ENCODE assay signal across 16 cellular contexts in genomic region chr12:18461738-18462137, GRCh38.
DNase-seq lines count a peak whose midpoint lies in the region; ATAC-seq, FAIRE-seq and TF ChIP-seq lines count a peak whose summit lies in the region.
"Had no signal": no experiment of that assay in that cellular context is flagged by ENCODE, and none has a peak within 500 bp of the region (broad histone marks: within the 10 kb centered on the region; RNA-seq: fewer than 3 reads in every experiment).

No MANE protein-coding gene starts in this region.

- H3K79me2 ChIP-seq in endothelial cell of umbilical vein (ENCODE audit: control insufficient read depth, insufficient read depth, low read length) (no peaks in the 10 kb centered on the region), OCI-LY7 (ENCODE audit: insufficient read depth, low read depth, low read length) (no peaks in the 10 kb centered on the region)

- H3K4me1 ChIP-seq in endothelial cell of umbilical vein (ENCODE audit: control insufficient read depth, extremely low read depth, insufficient read depth, low read length) (no peaks in the 10 kb centered on the region), OCI-LY7 (ENCODE audit: insufficient read depth, low read length, poor library complexity, severe bottlenecking) (no peaks in the 10 kb centered on the region)
- H3K4me1 ChIP-seq: BE2C had no signal

- TF ChIP-seq CTCF in endothelial cell of umbilical vein (IDR thresholded peaks at IDR 0.05; ENCODE audit: extremely low read depth in 1 of 2, insufficient read depth in 1 of 2, low read depth in 1 of 2, low read length in 2 of 2) (no peak), omental fat pad (IDR thresholded peaks at IDR 0.05) (no peak), OCI-LY7 (conservative IDR thresholded peaks at IDR 0.05; ENCODE audit: low read length) (no peak)

- H3K9me1 ChIP-seq in endothelial cell of umbilical vein (replicated peaks; ENCODE audit: control insufficient read depth, extremely low read depth, insufficient read depth, low read length), result no peaks in the 10 kb centered on the region

- no peak overlapping the region for H2AFZ ChIP-seq in endothelial cell of umbilical vein (ENCODE audit: low read depth, low read length)
- no peak overlapping the region for H2AFZ ChIP-seq in OCI-LY7 (ENCODE audit: low read length)

- CTCF ChIA-PET in endothelial cell of umbilical vein (lab: Charles Lee) (no interaction called here), OCI-LY7 (lab: Charles Lee; ENCODE audit: unreplicated experiment) (no interaction called here)

- H4K20me1 ChIP-seq in endothelial cell of umbilical vein (replicated peaks; ENCODE audit: control insufficient read depth, extremely low read depth, insufficient read depth, low read length), result no peaks in the 10 kb centered on the region
- H4K20me1 ChIP-seq in OCI-LY7 (ENCODE audit: insufficient read depth, low read length), result no peaks in the 10 kb centered on the region

- H3K9me3 ChIP-seq in MG63, result no peaks in the 10 kb centered on the region
- no peaks in the 10 kb centered on the region for H3K9me3 ChIP-seq in endothelial cell of umbilical vein (replicated peaks; ENCODE audit: control insufficient read depth, insufficient read depth, low read length)
- H3K9me3 ChIP-seq in OCI-LY7 (ENCODE audit: low read length), result no peaks in the 10 kb centered on the region
- H3K9me3 ChIP-seq: BE2C had no signal

- no peak overlapping the region for H3K4me3 ChIP-seq in MG63
- H3K4me3 ChIP-seq in endothelial cell of umbilical vein (replicated peaks in 1 of 3; ENCODE audit: insufficient read depth in 1 of 3, low read depth in 1 of 3, low read length in 3 of 3), result no peak overlapping the region
- H3K4me3 ChIP-seq in OCI-LY7 (ENCODE audit: low read depth, low read length, poor library complexity, severe bottlenecking), result no peak overlapping the region

- intact Hi-C loops in endothelial cell of umbilical vein (cut with micrococcal nuclease) (no loop called here), OCI-LY7 (cut with micrococcal nuclease; ENCODE audit: unreplicated experiment) (no loop called here)

- FAIRE-seq in endothelial cell of umbilical vein (lab: Jason Lieb, UNC), result no peak

- H3K36me3 ChIP-seq in MG63 (no peaks in the 10 kb centered on the region), endothelial cell of umbilical vein (ENCODE audit: control insufficient read depth in 2 of 2, extremely low read depth in 1 of 2, insufficient read depth in 2 of 2, low read length in 2 of 2) (no peaks in the 10 kb centered on the region), OCI-LY7 (ENCODE audit: insufficient read depth, low read length) (no peaks in the 10 kb centered on the region)
- H3K36me3 ChIP-seq: BE2C had no signal

- no peak for TF ChIP-seq POLR2A in endothelial cell of umbilical vein (IDR thresholded peaks at IDR 0.05; ENCODE audit: low read depth, low read length)

- no TSS peak for BruUV-seq in endothelial cell of umbilical vein (replicated peaks; lab: Mats Ljungman, UMichigan)
- no TSS peak for BruUV-seq in OCI-LY7 (replicated peaks; lab: Mats Ljungman, UMichigan)

- H3K4me2 ChIP-seq in endothelial cell of umbilical vein (ENCODE audit: insufficient read depth, low read length) (no peak overlapping the region), OCI-LY7 (ENCODE audit: low read length) (no peak overlapping the region)

- dilution Hi-C loops in endothelial cell of umbilical vein (cut with MboI; ENCODE audit: extremely low pct_ligation_motif_present, low sequenced_read_pairs), result no loop called here

- no peak overlapping the region for H3K9ac ChIP-seq in endothelial cell of umbilical vein (replicated peaks; ENCODE audit: extremely low read depth, insufficient read depth, low read length)

- POLR2A ChIA-PET in endothelial cell of umbilical vein (lab: Charles Lee), result no interaction called here
- POLR2A ChIA-PET in OCI-LY7 (lab: Charles Lee), result interaction anchor here (0.5 kb wide), 1 partner anchor 1263 kb away, joined by 3 read pairs; no protein-coding TSS in a partner anchor

- peak; percentile 20 for DNase-seq in AG20443 (ENCODE audit: low spot score)
- DNase-seq in MG63, result peak; percentile 36
- peak; percentile 12 for DNase-seq in endothelial cell of umbilical vein (ENCODE audit: low read depth, low spot score)
- no peak for DNase-seq in omental fat pad (ENCODE audit: low spot score)
- DNase-seq in OCI-M2 (lab: John Stamatoyannopoulos, UW; ENCODE audit: unreplicated experiment), result no peak
- DNase-seq in NCI-H1417 treated with DMSO at 0.1 percent for 48 hours (lab: John Stamatoyannopoulos, UW), result no peak
- DNase-seq in OCI-LY7 (ENCODE audit: low spot score), result no peak
- DNase-seq: BE2C; CD8-positive, alpha-beta T cell; DND-41; H9; MV-4-11; NCI-H1436 treated with DMSO at 0.1 percent for 48 hours; NCI-H2081 treated with DMSO at 0.1 percent for 48 hours; NCI-H526; OCI-M1 had no signal

- H3K27ac ChIP-seq in endothelial cell of umbilical vein (ENCODE audit: insufficient read depth, low read depth, low read length) (no peak overlapping the region), OCI-LY7 (ENCODE audit: low read depth, low read length, poor library complexity, severe bottlenecking) (no peak overlapping the region)

- ATAC-seq in omental fat pad (ENCODE audit: low FRiP score), result peak; percentile 44
- ATAC-seq: CD8-positive, alpha-beta T cell had no signal

- H3K9me2 ChIP-seq in OCI-LY7 (ENCODE audit: insufficient read depth, low read length), result no peaks in the 10 kb centered on the region

- H3K27me3 ChIP-seq in MG63 (no peaks in the 10 kb centered on the region), endothelial cell of umbilical vein (ENCODE audit: control insufficient read depth in 2 of 2, insufficient read depth in 2 of 2, low read length in 2 of 2) (no peaks in the 10 kb centered on the region)

TF ChIP-seq in endothelial cell of umbilical vein, 7 proteins besides CTCF, POLR2A, EP300 and RAD21:
- no peak for TF ChIP-seq MAX (IDR thresholded peaks at IDR 0.05; ENCODE audit: insufficient read depth, insufficient read length)
- no peak for TF ChIP-seq JUN (IDR thresholded peaks at IDR 0.05; ENCODE audit: borderline replicate concordance, insufficient read depth, insufficient read length, low read depth)
- no peak for TF ChIP-seq FOS (IDR thresholded peaks at IDR 0.05; ENCODE audit: borderline replicate concordance, insufficient read depth, low read length)
TF ChIP-seq in endothelial cell of umbilical vein: peak in this region for 0.

Comparison
In these comparisons a context has a peak if more than half of its experiments do, and no peak if none do; other contexts are left out.
1. DNase-seq: peak in AG20443 (single experiment), MG63 (single experiment) and endothelial cell of umbilical vein (single experiment); none in omental fat pad (single experiment), OCI-M2 (single experiment), NCI-H1417 treated with DMSO at 0.1 percent for 48 hours (single experiment) and OCI-LY7 (single experiment).